Comparison of ENCODE assay signal across 8 cellular contexts in genomic region chr17:50866261-50866949, GRCh38. TPM values are rescaled to one million over a fixed set of nuclear protein-coding genes. Genes with fewer than 3 reads are reported as not detected.
DNase-seq lines count a peak whose midpoint lies in the region; ATAC-seq, FAIRE-seq and TF ChIP-seq lines count a peak whose summit lies in the region.

A gene with protein sequence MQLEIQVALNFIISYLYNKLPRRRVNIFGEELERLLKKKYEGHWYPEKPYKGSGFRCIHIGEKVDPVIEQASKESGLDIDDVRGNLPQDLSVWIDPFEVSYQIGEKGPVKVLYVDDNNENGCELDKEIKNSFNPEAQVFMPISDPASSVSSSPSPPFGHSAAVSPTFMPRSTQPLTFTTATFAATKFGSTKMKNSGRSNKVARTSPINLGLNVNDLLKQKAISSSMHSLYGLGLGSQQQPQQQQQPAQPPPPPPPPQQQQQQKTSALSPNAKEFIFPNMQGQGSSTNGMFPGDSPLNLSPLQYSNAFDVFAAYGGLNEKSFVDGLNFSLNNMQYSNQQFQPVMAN (minus strand): TSS chr17:50866354. CDS start chr17:50864017, 2,337 bp downstream.

- FAIRE-seq in GM12891 (lab: Jason Lieb, UNC), result peak; percentile 93

- ATAC-seq in HG02798 (IDR thresholded peaks at IDR 0.05; ENCODE audit: poor library complexity, unreplicated experiment), result peak; percentile 75
- ATAC-seq in activated naive CD8-positive, alpha-beta T cell treated with anti-CD3 and anti-CD28 coated beads, Interleukin-2, amount 50 U/mL, for 24 hours, result peak; percentile 79

- H3K4me1 Mint-ChIP-seq in activated naive CD8-positive, alpha-beta T cell treated with anti-CD3 and anti-CD28 coated beads, Interleukin-2, amount 50 U/mL, for 24 hours, result peaks cover 61% of the 10 kb centered on the region

- peaks cover 3 to 51% (median 32%) of the 10 kb centered on the region in 4 donors for H3K4me1 ChIP-seq in transverse colon

- peak within 1 kb of the TSS; percentile 90 to 100 (median 95) for H3K4me3 ChIP-seq in transverse colon

- H3K36me3 Mint-ChIP-seq in activated naive CD8-positive, alpha-beta T cell treated with anti-CD3 and anti-CD28 coated beads, Interleukin-2, amount 50 U/mL, for 24 hours (ENCODE audit: low read depth), result peaks cover 20% of the 10 kb centered on the region

- TF ChIP-seq POLR2A in GM12891 (IDR thresholded peaks at IDR 0.05; ENCODE audit: low read depth, low read length), result peak; percentile 99
- TF ChIP-seq POLR2A in transverse colon (IDR thresholded peaks at IDR 0.05), result peak; percentile 99

- no peaks in the 10 kb centered on the region for H3K9me3 Mint-ChIP-seq in activated naive CD8-positive, alpha-beta T cell treated with anti-CD3 and anti-CD28 coated beads, Interleukin-2, amount 50 U/mL, for 24 hours

- TF ChIP-seq CTCF in transverse colon (IDR thresholded peaks at IDR 0.05), result no peak

- peaks cover 2% of the 10 kb centered on the region for H3K27me3 Mint-ChIP-seq in activated naive CD8-positive, alpha-beta T cell treated with anti-CD3 and anti-CD28 coated beads, Interleukin-2, amount 50 U/mL, for 24 hours

- WGBS in transverse colon (ENCODE audit: low coverage in 1 of 2), 2 donors, result 0 to 1% methylated on average over 11 to 48 of the region's 75 CpGs

- TF ChIP-seq EP300 in transverse colon (IDR thresholded peaks at IDR 0.05; ENCODE audit: low read depth), result no peak

- intact Hi-C loops in cardiac septum (cut with DNase I) (loop anchor here (10.0 kb wide), 1 partner anchor 258 kb away; the partner anchor contains the start of gene SPAG9), transverse colon (cut with DNase I; ENCODE audit: low total_unique reads) (loop anchor here (5.0 kb wide), 1 partner anchor 36 kb away; no protein-coding TSS in a partner anchor)

- peak within 1 kb of the TSS; percentile 100 for H3K4me3 Mint-ChIP-seq in activated naive CD8-positive, alpha-beta T cell treated with anti-CD3 and anti-CD28 coated beads, Interleukin-2, amount 50 U/mL, for 24 hours

- no peaks in the 10 kb centered on the region for H3K27me3 ChIP-seq in transverse colon

- in situ Hi-C loops in transverse colon (cut with MboI; ENCODE audit: low pct_ligation_motif_present in 1 of 4, low pct_unique_long_range_greater_than_20kb in 1 of 4, low sequenced_read_pairs in 3 of 4), result loop anchor here in 2 of 4 donors (25.0 kb wide), 1 partner anchor 296 kb away; the partner anchor contains the start of genes NME1 (in 2 of the 2) and NME2 (in 2 of the 2)

- peak within 1 kb of the TSS; percentile 98 to 100 (median 99) for H3K27ac ChIP-seq in transverse colon

- no peaks in the 10 kb centered on the region for H3K9me3 ChIP-seq in transverse colon

- DNase-seq in GM12891 (ENCODE audit: insufficient read length, low spot score), result peak; percentile 85
- DNase-seq in NCI-H1436 (lab: John Stamatoyannopoulos, UW), result peak; percentile 99
- peak; percentile 97 for DNase-seq in SW480 (ENCODE audit: low spot score)
- DNase-seq in activated naive CD8-positive, alpha-beta T cell treated with anti-CD3 and anti-CD28 coated beads, Interleukin-2, amount 50 U/mL, for 24 hours, result peak; percentile 98
- peak; percentile 99 for DNase-seq in cardiac septum (ENCODE audit: low spot score)
- peak; percentile 99 for DNase-seq in pons (ENCODE audit: low spot score)
- DNase-seq in transverse colon, result peak; percentile 99

- peak within 1 kb of the TSS; percentile 99 for H3K27ac Mint-ChIP-seq in activated naive CD8-positive, alpha-beta T cell treated with anti-CD3 and anti-CD28 coated beads, Interleukin-2, amount 50 U/mL, for 24 hours

- peaks cover 0 to 16% (median 0%) of the 10 kb centered on the region in 4 donors for H3K36me3 ChIP-seq in transverse colon

TF ChIP-seq in GM12891, 5 proteins besides CTCF, POLR2A, EP300 and RAD21:
- TF ChIP-seq SPI1 (IDR thresholded peaks at IDR 0.05; ENCODE audit: low read depth, low read length) (no peak), PAX5 (IDR thresholded peaks at IDR 0.05; ENCODE audit: insufficient read depth, low read length, severe bottlenecking) (peak; percentile 11), POU2F2 (IDR thresholded peaks at IDR 0.05; ENCODE audit: low read depth, low read length) (peak; percentile 93), POLR2AphosphoS5 (IDR thresholded peaks at IDR 0.05; ENCODE audit: low read depth, low read length) (peak; percentile 99), TAF1 (IDR thresholded peaks at IDR 0.05; ENCODE audit: low read depth, low read length) (peak; percentile 97)

RNA-seq across cellular contexts. Expression of the gene that starts here (rescaled TPM):
- 9.6 TPM for polyA plus RNA-seq in GM12891 (2012; ENCODE audit: low read depth, missing spikeins)
- total RNA-seq in cardiac septum, result 71.1 TPM
- total RNA-seq in transverse colon, result 10 to 100 TPM; 69.1 to 88.3 (median 75.5) TPM

Comparison
In these comparisons a context has a peak if more than half of its experiments do, and no peak if none do; other contexts are left out.
1. Peak in every context shown above with its lines: DNase-seq, ATAC-seq, H3K4me3 ChIP-seq and H3K27ac ChIP-seq.